Comparison of ENCODE assay signal across 8 cellular contexts in the genomic region with DNA sequence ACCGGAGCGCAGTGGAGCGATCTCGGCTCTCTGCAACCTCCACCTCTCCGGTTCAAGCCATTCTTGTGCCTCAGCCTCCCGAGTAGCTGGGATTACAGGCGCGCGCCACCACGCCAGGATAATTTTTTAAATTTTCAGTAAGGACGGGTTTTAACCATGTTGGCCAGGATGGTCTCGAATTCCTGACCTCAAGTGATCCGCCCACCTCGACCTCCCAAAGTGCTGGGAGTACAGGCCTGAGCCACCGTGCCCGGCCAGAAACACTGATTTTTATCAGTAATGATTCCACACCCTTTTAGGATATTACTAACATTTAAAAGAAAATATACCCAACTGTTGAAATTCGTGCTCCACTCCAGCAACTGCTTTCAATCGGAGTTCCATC. TPM values are rescaled to one million over a fixed set of nuclear protein-coding genes. Genes with fewer than 3 reads are reported as not detected.
DNase-seq lines count a peak whose midpoint lies in the region; ATAC-seq and TF ChIP-seq lines count a peak whose summit lies in the region.

No MANE protein-coding gene starts in this region.

- H3K27ac ChIP-seq in right lobe of liver, result peak overlapping the region; percentile 47 to 59 (median 53)
- no peak overlapping the region for H3K27ac ChIP-seq in thymus (ENCODE audit: low read depth)

- H3K9me3 Mint-ChIP-seq in activated T-cell treated with anti-CD3 and anti-CD28 coated beads, Interleukin-2, amount 50 U/mL, for 24 hours, result peaks cover 4% of the 10 kb centered on the region

- no peak for TF ChIP-seq POLR2A in right lobe of liver (IDR thresholded peaks at IDR 0.05)

- in situ Hi-C loops in astrocyte of the cerebellum (cut with HindIII; ENCODE audit: low sequenced_read_pairs), result no loop called here

- H3K36me3 ChIP-seq in right lobe of liver, result no peaks in the 10 kb centered on the region
- H3K36me3 ChIP-seq in thymus (ENCODE audit: control insufficient read depth, insufficient read depth), result no peaks in the 10 kb centered on the region

- no peak overlapping the region for H3K27ac Mint-ChIP-seq in activated T-cell treated with anti-CD3 and anti-CD28 coated beads, Interleukin-2, amount 50 U/mL, for 24 hours

- H3K36me3 Mint-ChIP-seq in activated T-cell treated with anti-CD3 and anti-CD28 coated beads, Interleukin-2, amount 50 U/mL, for 24 hours (ENCODE audit: low read depth), result peaks cover 6% of the 10 kb centered on the region

- H3K9me3 ChIP-seq in right lobe of liver (peaks cover 0 to 3% (median 0%) of the 10 kb centered on the region in 4 donors), thymus (ENCODE audit: control insufficient read depth) (peaks cover 1% of the 10 kb centered on the region)

- peaks cover 20% of the 10 kb centered on the region for H3K4me1 Mint-ChIP-seq in activated T-cell treated with anti-CD3 and anti-CD28 coated beads, Interleukin-2, amount 50 U/mL, for 24 hours (ENCODE audit: low read depth)

- H3K27me3 Mint-ChIP-seq in activated T-cell treated with anti-CD3 and anti-CD28 coated beads, Interleukin-2, amount 50 U/mL, for 24 hours, result peaks cover 25% of the 10 kb centered on the region

- H3K4me3 Mint-ChIP-seq in activated T-cell treated with anti-CD3 and anti-CD28 coated beads, Interleukin-2, amount 50 U/mL, for 24 hours, result peak overlapping the region; percentile 78

- no peak for TF ChIP-seq CTCF in astrocyte of the cerebellum (IDR thresholded peaks at IDR 0.05; ENCODE audit: low read depth, low read length, missing control alignments)
- TF ChIP-seq CTCF in right lobe of liver (IDR thresholded peaks at IDR 0.05), result no peak

- no peak for ATAC-seq in right lobe of liver
- no peak for ATAC-seq in GM18498 (IDR thresholded peaks at IDR 0.05; ENCODE audit: unreplicated experiment)
- ATAC-seq in HG03139 (IDR thresholded peaks at IDR 0.05; ENCODE audit: unreplicated experiment), result no peak

- H3K4me1 ChIP-seq in right lobe of liver (peaks cover 0 to 13% (median 2%) of the 10 kb centered on the region in 4 donors), thymus (ENCODE audit: control insufficient read depth, insufficient read depth, low read length) (no peaks in the 10 kb centered on the region)

- intact Hi-C loops in right lobe of liver (cut with DNase I), result loop anchor here in 1 of 2 donors (10.0 kb wide), 1 partner anchor 157 kb away; no protein-coding TSS in a partner anchor

- H3K27me3 ChIP-seq in right lobe of liver (no peaks in the 10 kb centered on the region), thymus (ENCODE audit: control insufficient read depth, insufficient read depth) (peaks cover 2% of the 10 kb centered on the region)

- 58% methylated on average over 18 of the region's 18 CpGs for WGBS in right lobe of liver (ENCODE audit: insufficient coverage, low coverage, low lambda C conversion rate, missing lambda C conversion rate)
- 66% methylated on average over 18 of the region's 18 CpGs for WGBS in thymus

- H3K4me3 ChIP-seq in astrocyte of the cerebellum (ENCODE audit: low read depth, low read length), result peak overlapping the region; percentile 75
- peak overlapping the region; percentile 62 to 72 (median 69) for H3K4me3 ChIP-seq in right lobe of liver
- peak overlapping the region; percentile 50 for H3K4me3 ChIP-seq in thymus (ENCODE audit: low read length)

- no peak for DNase-seq in activated T-cell treated with anti-CD3 and anti-CD28 coated beads, Interleukin-2, amount 50 U/mL, for 24 hours
- DNase-seq in activated T-cell treated with anti-CD3 and anti-CD28 coated beads for 4 hours, result no peak
- no peak for DNase-seq in astrocyte of the cerebellum (ENCODE audit: low read depth)
- DNase-seq in right lobe of liver, result no peak
- no peak for DNase-seq in stimulated activated CD4-positive, alpha-beta T cell treated with anti-CD3 and anti-CD28 coated beads, Interleukin-1b, Interleukin-23, amount 100 ng/mL, for 48 hours

RNA-seq across cellular contexts. Expression of gene FAM151B, which starts 0.5 kb away (rescaled TPM):
- total RNA-seq in right lobe of liver, result 1 to 10 TPM in 4 of 6 experiments, under 1 TPM in 2; 0.81 to 1.6 (median 1.3) TPM
- polyA plus RNA-seq in thymus, result 0.75 TPM
